1 cellular context compared by ENCODE assay signal in genomic region chr1:23673086-23673813, GRCh38.
A peak's percentile ranks its signal among the peaks of the same experiment; 100 is the strongest.
TF ChIP-seq lines count a peak whose summit lies in the region.

No MANE protein-coding gene starts in this region.

TF ChIP-seq in K562, 482 proteins besides CTCF, POLR2A, EP300 and RAD21 (continued from another document and continues in another):
- TF ChIP-seq CUX1 (CRISPR knock-in tag; IDR thresholded peaks at IDR 0.05) (no peak), SMAD3 (CRISPR knock-in tag; conservative IDR thresholded peaks at IDR 0.05) (no peak), ZNF146 (CRISPR knock-in tag; IDR thresholded peaks at IDR 0.05; ENCODE audit: unreplicated experiment) (no peak), THRA (IDR thresholded peaks at IDR 0.05) (no peak), THRAP3 (IDR thresholded peaks at IDR 0.05; ENCODE audit: borderline replicate concordance) (no peak), SNIP1 (IDR thresholded peaks at IDR 0.05; ENCODE audit: low read depth) (no peak), ATF4 (CRISPR knock-in tag; IDR thresholded peaks at IDR 0.05) (no peak), TEAD4 (IDR thresholded peaks at IDR 0.05; ENCODE audit: low read length) (no peak), TEAD4 (CRISPR knock-in tag; IDR thresholded peaks at IDR 0.05; ENCODE audit: borderline replicate concordance) (0 out of 2 replicates have a peak, but pooled peaks have one; percentile 47), TAF15 (IDR thresholded peaks at IDR 0.05; ENCODE audit: low read depth, low read length) (no peak), BMI1 (IDR thresholded peaks at IDR 0.05; ENCODE audit: low read length) (no peak), ZBTB33 (CRISPR knock-in tag; IDR thresholded peaks at IDR 0.05) (no peak), THAP12 (CRISPR knock-in tag; IDR thresholded peaks at IDR 0.05) (no peak), CHD4 (IDR thresholded peaks at IDR 0.05; ENCODE audit: insufficient read depth, insufficient replicate concordance, low read depth, low read length, poor library complexity, severe bottlenecking) (no peak), TGIF2 (CRISPR knock-in tag; IDR thresholded peaks at IDR 0.05) (no peak), CHCHD3 (CRISPR knock-in tag; IDR thresholded peaks at IDR 0.05) (no peak), MCM3 (IDR thresholded peaks at IDR 0.05) (no peak), ZEB2 (IDR thresholded peaks at IDR 0.05) (no peak), RCOR1 (IDR thresholded peaks at IDR 0.05; ENCODE audit: borderline replicate concordance in 1 of 2, low read depth in 2 of 2, low read length in 2 of 2) (peak in 1 of 2 experiments; percentile 89; a peak in 2 of 4 replicates), FOSL1 (tag; conservative IDR thresholded peaks at IDR 0.05) (no peak; the same call in 1 of the 2 replicates), DACH1 (IDR thresholded peaks at IDR 0.05; ENCODE audit: partially characterized antibody) (no peak), TRIM24 (IDR thresholded peaks at IDR 0.05) (no peak), TCFL5 (CRISPR knock-in tag; conservative IDR thresholded peaks at IDR 0.05) (no peak), GATAD2B (IDR thresholded peaks at IDR 0.05; ENCODE audit: borderline replicate concordance) (no peak), ZNF766 (CRISPR knock-in tag; conservative IDR thresholded peaks at IDR 0.05) (peak; percentile 95), PURB (CRISPR knock-in tag; IDR thresholded peaks at IDR 0.05; ENCODE audit: low read depth) (no peak), ZNF408 (CRISPR knock-in tag; IDR thresholded peaks at IDR 0.05; ENCODE audit: low read depth) (no peak), ZNF830 (CRISPR knock-in tag; IDR thresholded peaks at IDR 0.05) (no peak), ZNF239 (CRISPR knock-in tag; IDR thresholded peaks at IDR 0.05) (no peak), ZNF707 (CRISPR knock-in tag; conservative IDR thresholded peaks at IDR 0.05) (no peak), ZNF121 (CRISPR knock-in tag; conservative IDR thresholded peaks at IDR 0.05) (no peak), KLF10 (CRISPR knock-in tag; IDR thresholded peaks at IDR 0.05) (no peak), MYBL2 (IDR thresholded peaks at IDR 0.05; ENCODE audit: low read depth) (no peak), MYBL2 (CRISPR knock-in tag; IDR thresholded peaks at IDR 0.05; ENCODE audit: borderline replicate concordance) (no peak), DPF2 (IDR thresholded peaks at IDR 0.05) (no peak), ID3 (CRISPR knock-in tag; IDR thresholded peaks at IDR 0.05) (no peak), ID3 (tag; IDR thresholded peaks at IDR 0.05) (no peak), SOX6 (IDR thresholded peaks at IDR 0.05) (no peak), KDM1A (IDR thresholded peaks at IDR 0.05) (no peak), KLF13 (tag; IDR thresholded peaks at IDR 0.05; ENCODE audit: borderline replicate concordance, low read depth) (no peak), KLF16 (IDR thresholded peaks at IDR 0.05) (no peak), E4F1 (CRISPR knock-in tag; IDR thresholded peaks at IDR 0.05; ENCODE audit: borderline replicate concordance) (no peak), ZNF740 (CRISPR knock-in tag; IDR thresholded peaks at IDR 0.05) (no peak), ZNF740 (tag; IDR thresholded peaks at IDR 0.05) (no peak), NFIX (CRISPR knock-in tag; IDR thresholded peaks at IDR 0.05; ENCODE audit: low read depth) (no peak), CHD2 (IDR thresholded peaks at IDR 0.05; ENCODE audit: low read depth, low read length) (no peak), SUPT5H (IDR thresholded peaks at IDR 0.05) (no peak), U2AF1 (optimal IDR thresholded peaks at IDR 0.05; ENCODE audit: low read depth, low read length) (no peak), HDAC8 (tag; IDR thresholded peaks at IDR 0.05) (no peak), MAFF (IDR thresholded peaks at IDR 0.05; ENCODE audit: low read length) (no peak), MAZ (CRISPR knock-in tag; conservative IDR thresholded peaks at IDR 0.05 in 1 of 2, IDR thresholded peaks at IDR 0.05 in 1 of 2) (peak in 1 of 2 experiments; percentile 34; a peak in 1 of 4 replicates), SMAD4 (CRISPR knock-in tag; conservative IDR thresholded peaks at IDR 0.05) (0 out of 2 replicates have a peak, but pooled peaks have one; percentile 39), ZNF395 (CRISPR knock-in tag; IDR thresholded peaks at IDR 0.05) (0 out of 2 replicates have a peak, but pooled peaks have one; percentile 65), SMARCE1 (IDR thresholded peaks at IDR 0.05) (no peak), ZSCAN32 (CRISPR knock-in tag; IDR thresholded peaks at IDR 0.05) (no peak), HNRNPH1 (optimal IDR thresholded peaks at IDR 0.05; ENCODE audit: low read depth, low read length) (no peak), ARNT (IDR thresholded peaks at IDR 0.05) (no peak), PHB (CRISPR knock-in tag; IDR thresholded peaks at IDR 0.05) (no peak)
